16 cellular contexts compared by ENCODE assay signal in the genomic region with DNA sequence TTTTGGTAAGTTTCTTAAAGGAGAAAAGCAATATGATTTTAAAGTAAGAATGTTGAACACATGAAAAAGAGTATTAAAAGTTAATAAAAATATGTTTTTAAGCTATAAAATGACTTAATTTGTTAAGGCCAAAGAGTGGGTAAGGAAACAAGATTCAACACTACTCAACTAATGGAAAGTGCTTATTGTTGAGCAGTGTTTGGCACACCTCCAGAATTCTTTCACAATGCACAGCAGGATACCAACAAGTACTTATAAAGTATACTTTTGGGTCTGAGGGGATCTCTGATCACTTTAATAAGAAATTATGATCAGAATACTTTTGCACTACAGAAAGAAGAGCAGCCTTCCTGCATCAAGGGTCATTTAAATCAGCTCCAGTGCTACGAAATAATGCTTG. TPM values are rescaled to one million over a fixed set of nuclear protein-coding genes. Genes with fewer than 3 reads are reported as not detected.
A peak's percentile ranks its signal among the peaks of the same experiment; 100 is the strongest.
DNase-seq lines count a peak whose midpoint lies in the region; ATAC-seq and TF ChIP-seq lines count a peak whose summit lies in the region.
"Had no signal": no experiment of that assay in that cellular context is flagged by ENCODE, and none has a peak within 500 bp of the region (broad histone marks: within the 10 kb centered on the region; RNA-seq: fewer than 3 reads in every experiment).

No MANE protein-coding gene starts in this region.

- no CpG with 5 or more reads among the region's 1 CpG for WGBS in endodermal cell (ENCODE audit: insufficient coverage in 1 of 2, insufficient read length in 1 of 2), 2 experiments

- H3K9me3 Mint-ChIP-seq in T-helper 2 cell treated with Interferon-gamma antibody and Interleukin-4, amounts not matched to agents 5 μg/mL and 100 μg/mL, for 36 hours, result no peaks in the 10 kb centered on the region
- H3K9me3 Mint-ChIP-seq in endodermal cell, result peaks cover 29% of the 10 kb centered on the region
- H3K9me3 Mint-ChIP-seq: activated B cell treated with CpG ODN at 0.5 μM for 24 hours had no signal

- H3K36me3 Mint-ChIP-seq in T-helper 2 cell treated with Interferon-gamma antibody and Interleukin-4, amounts not matched to agents 5 μg/mL and 100 μg/mL, for 36 hours (ENCODE audit: low read depth), result peaks cover 20% of the 10 kb centered on the region
- H3K36me3 Mint-ChIP-seq in endodermal cell (ENCODE audit: low read depth), result no peaks in the 10 kb centered on the region

- H3K27me3 Mint-ChIP-seq in T-helper 2 cell treated with Interferon-gamma antibody and Interleukin-4, amounts not matched to agents 5 μg/mL and 100 μg/mL, for 36 hours (ENCODE audit: low read depth), result no peaks in the 10 kb centered on the region
- H3K27me3 Mint-ChIP-seq in endodermal cell (ENCODE audit: insufficient read depth), result no peaks in the 10 kb centered on the region
- H3K27me3 Mint-ChIP-seq: activated B cell treated with CpG ODN at 0.5 μM for 24 hours had no signal

- H3K27ac Mint-ChIP-seq in T-helper 2 cell treated with Interferon-gamma antibody and Interleukin-4, amounts not matched to agents 5 μg/mL and 100 μg/mL, for 36 hours, result no peak overlapping the region
- no peak overlapping the region for H3K27ac Mint-ChIP-seq in endodermal cell
- H3K27ac Mint-ChIP-seq: activated B cell treated with CpG ODN at 0.5 μM for 24 hours had no signal

- in situ Hi-C loops in astrocyte of the spinal cord (cut with HindIII; ENCODE audit: low sequenced_read_pairs), result no loop called here

- ATAC-seq in GM21381 (IDR thresholded peaks at IDR 0.05; ENCODE audit: unreplicated experiment), result no peak
- ATAC-seq: lower lobe of right lung had no signal

- H3K4me3 ChIP-seq in astrocyte of the spinal cord (ENCODE audit: low read depth, low read length), result no peak overlapping the region
- no peak overlapping the region for H3K4me3 ChIP-seq in endodermal cell (ENCODE audit: low read length)
- H3K4me3 ChIP-seq: lower lobe of right lung, upper lobe of left lung had no signal

- no peaks in the 10 kb centered on the region for H3K36me3 ChIP-seq in endodermal cell (ENCODE audit: control insufficient read depth, insufficient read depth, low read length)
- H3K36me3 ChIP-seq: lower lobe of right lung, upper lobe of left lung had no signal

- peaks cover 27% of the 10 kb centered on the region for H3K4me1 Mint-ChIP-seq in T-helper 2 cell treated with Interferon-gamma antibody and Interleukin-4, amounts not matched to agents 5 μg/mL and 100 μg/mL, for 36 hours (ENCODE audit: low read depth)
- no peaks in the 10 kb centered on the region for H3K4me1 Mint-ChIP-seq in endodermal cell

- H3K9me3 ChIP-seq in endodermal cell (ENCODE audit: control insufficient read depth, low read length), result no peaks in the 10 kb centered on the region
- H3K9me3 ChIP-seq: lower lobe of right lung, upper lobe of left lung had no signal

- TF ChIP-seq CTCF in astrocyte of the spinal cord (IDR thresholded peaks at IDR 0.05; ENCODE audit: low read depth, low read length) (no peak), endodermal cell (conservative IDR thresholded peaks at IDR 0.05) (no peak)

- H3K4me3 Mint-ChIP-seq in T-helper 2 cell treated with Interferon-gamma antibody and Interleukin-4, amounts not matched to agents 5 μg/mL and 100 μg/mL, for 36 hours, result no peak overlapping the region
- no peak overlapping the region for H3K4me3 Mint-ChIP-seq in endodermal cell
- H3K4me3 Mint-ChIP-seq: activated B cell treated with CpG ODN at 0.5 μM for 24 hours had no signal

- peak; percentile 11 for DNase-seq in DMS153 (lab: John Stamatoyannopoulos, UW)
- no peak for DNase-seq in DMS153 treated with DMSO at 0.1 percent for 48 hours (lab: John Stamatoyannopoulos, UW; ENCODE audit: unreplicated experiment)
- peak; percentile 38 for DNase-seq in M059J (ENCODE audit: low read depth)
- peak; percentile 39 for DNase-seq in astrocyte of the spinal cord (ENCODE audit: low read depth, low spot score)
- peak; percentile 66 to 80 for DNase-seq in lung microvascular endothelial cell (ENCODE audit: low read depth in 2 of 2)
- no peak for DNase-seq in T-helper 2 cell treated with Interferon-gamma antibody and Interleukin-4, amounts not matched to agents 5 μg/mL and 100 μg/mL, for 36 hours (ENCODE audit: low spot score)
- DNase-seq in endodermal cell, result no peak
- DNase-seq: 8988T; activated B cell treated with CpG ODN at 0.5 μM for 24 hours; lower lobe of right lung; NCI-H526 treated with DMSO at 0.1 percent for 48 hours; occipital lobe; stimulated activated CD4-positive, alpha-beta T cell treated with anti-CD3 and anti-CD28 coated beads, Interleukin-15, amount 100 ng/mL, for 24 hours; stimulated activated CD8-positive, alpha-beta memory T cell treated with anti-CD3 and anti-CD28 coated beads, Interleukin-4, amount 100 ng/mL, for 48 hours had no signal

- H3K9ac ChIP-seq in endodermal cell (ENCODE audit: extremely low read depth, low read length, poor library complexity, severe bottlenecking), result no peak overlapping the region

- no peaks in the 10 kb centered on the region for H3K27me3 ChIP-seq in endodermal cell (ENCODE audit: control insufficient read depth, insufficient read depth, low read length, poor library complexity, severe bottlenecking)
- H3K27me3 ChIP-seq: upper lobe of left lung had no signal

- H3K27ac ChIP-seq in endodermal cell (ENCODE audit: low read depth, low read length), result no peak overlapping the region
- H3K27ac ChIP-seq: lower lobe of right lung had no signal

- H3K4me1 ChIP-seq in endodermal cell (ENCODE audit: control insufficient read depth, insufficient read depth, low read length), result no peaks in the 10 kb centered on the region

RNA-seq across cellular contexts. Expression of gene LAMP2, which starts 5.9 kb away (rescaled TPM):
- total RNA-seq in M059J (2014; rRNA removed; shearing (Covaris generic)), result 316 and 327 TPM in 2 replicates
- 81.5 and 117 TPM in 2 replicates for total RNA-seq in lung microvascular endothelial cell
- 10 to 100 TPM; 33.5 to 34.7 TPM for total RNA-seq in endodermal cell
- polyA plus RNA-seq in endodermal cell (2013, experiment 1 of 2), result 62.3 TPM
- polyA plus RNA-seq in endodermal cell (2013, experiment 2 of 2), result 60.8 TPM

Comparison
In these comparisons a context has a peak if more than half of its experiments do, and no peak if none do; other contexts are left out.
1. DNase-seq: peak in DMS153 (single experiment), M059J (single experiment), astrocyte of the spinal cord (single experiment) and lung microvascular endothelial cell (2 of 2); none in DMS153 treated with DMSO at 0.1 percent for 48 hours (single experiment), T-helper 2 cell treated with Interferon-gamma antibody and Interleukin-4, amounts not matched to agents 5 μg/mL and 100 μg/mL, for 36 hours (single experiment) and endodermal cell (single experiment).